Comparison of ENCODE assay signal across 8 cellular contexts in the genomic region with DNA sequence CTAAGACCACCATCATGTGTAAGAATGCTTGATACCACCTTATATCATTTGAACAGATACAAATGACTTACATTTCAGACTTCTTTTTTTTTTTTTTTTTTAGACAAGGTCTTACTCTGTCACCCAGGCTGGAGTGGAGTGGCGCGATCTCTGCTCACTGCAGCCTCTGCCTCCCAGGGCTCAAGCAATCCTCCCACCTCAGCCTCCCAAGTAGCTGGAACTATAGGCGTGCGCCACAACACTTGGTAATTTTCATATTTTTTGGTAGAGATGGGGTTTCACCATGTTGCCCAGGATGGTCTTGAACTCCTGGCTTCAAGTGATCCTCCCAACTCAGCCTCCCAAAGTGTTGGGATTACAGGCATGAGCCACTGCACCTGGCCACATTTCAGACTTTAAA.
DNase-seq lines count a peak whose midpoint lies in the region; ATAC-seq and TF ChIP-seq lines count a peak whose summit lies in the region.
"Not testable (repeated sequence)": the region's sequence is repeated elsewhere in the genome, so short reads cannot be mapped to it uniquely, and the experiment has no call there.

No MANE protein-coding gene starts in this region.

- intact Hi-C loops in right cardiac atrium (cut with DNase I); stomach (cut with DNase I; ENCODE audit: low total_unique reads): not testable (repeated sequence)

- H3K9ac ChIP-seq in KMS-11: peak overlapping the region; percentile 6; the same call in 1 of the 2 replicates

- ATAC-seq in activated naive CD4-positive, alpha-beta T cell treated with anti-CD3 and anti-CD28 coated beads, Interleukin-2, amount 50 U/mL, for 72 hours; right cardiac atrium; natural killer cell treated with Interleukin-12 subunit alpha and Interleukin-12 subunit beta and Interleukin-15 and Interleukin-18, amount 100 ng/mL, for 72 hours: not testable (repeated sequence)

- not testable (repeated sequence) for H3K27me3 Mint-ChIP-seq in activated CD4-positive, alpha-beta T cell treated with anti-CD3 and anti-CD28 coated beads, Interleukin-2, amount 10 ng/mL, durations not matched to agents 7 days and 5 days; natural killer cell treated with Interleukin-12 subunit alpha and Interleukin-12 subunit beta and Interleukin-15 and Interleukin-18, amount 100 ng/mL, for 72 hours

- CTCF ChIA-PET in activated CD4-positive, alpha-beta T cell treated with anti-CD3 and anti-CD28 coated beads, Interleukin-2, amount 10 ng/mL, durations not matched to agents 7 days and 5 days (lab: Charles Lee): interaction anchor here (1.3 to 2.7 kb wide), 3 partner anchors 8 to 138 kb away, joined by 4 to 8 read pairs (median 6); no protein-coding TSS in a partner anchor

- H3K4me3 ChIP-seq in ACC112 (ENCODE audit: low read depth, low read length); KMS-11 (IDR thresholded peaks at IDR 0.05; ENCODE audit: insufficient read depth, low read depth, low read length); coronary artery; right cardiac atrium (ENCODE audit: low read length); stomach: not testable (repeated sequence)

- not testable (repeated sequence) for H3K9me3 ChIP-seq in right cardiac atrium (ENCODE audit: control insufficient read depth, low read length); stomach

- peaks cover 59% of the 10 kb centered on the region for H3K4me1 Mint-ChIP-seq in activated CD4-positive, alpha-beta T cell treated with anti-CD3 and anti-CD28 coated beads, Interleukin-2, amount 10 ng/mL, durations not matched to agents 7 days and 5 days
- H3K4me1 Mint-ChIP-seq in natural killer cell treated with Interleukin-12 subunit alpha and Interleukin-12 subunit beta and Interleukin-15 and Interleukin-18, amount 100 ng/mL, for 72 hours (ENCODE audit: low read depth in 2 of 2): peaks cover 43 to 55% of the 10 kb centered on the region in 2 donors

- peaks cover 62% of the 10 kb centered on the region for H3K79me2 ChIP-seq in ACC112 (ENCODE audit: control insufficient read depth, insufficient read depth, low read length, unreplicated experiment)
- not testable (repeated sequence) for H3K79me2 ChIP-seq in KMS-11 (ENCODE audit: insufficient read depth, low read depth)

- H3K4me1 ChIP-seq in ACC112 (ENCODE audit: control insufficient read depth, insufficient read depth, low read length, unreplicated experiment) (peaks cover 53% of the 10 kb centered on the region), KMS-11 (ENCODE audit: low read depth, poor library complexity, severe bottlenecking) (peaks cover 74% of the 10 kb centered on the region), stomach (peaks cover 0 to 54% (median 29%) of the 10 kb centered on the region in 4 donors)
- not testable (repeated sequence) for H3K4me1 ChIP-seq in right cardiac atrium (ENCODE audit: control insufficient read depth, insufficient read depth, low read length)

- not testable (repeated sequence) for H4K20me1 ChIP-seq in KMS-11 (ENCODE audit: insufficient read depth)

- H3K27ac ChIP-seq in ACC112 (ENCODE audit: low read depth, low read length) (peak overlapping the region; percentile 56), KMS-11 (peak overlapping the region; percentile 81), coronary artery (peak overlapping the region; percentile 43 to 50), right cardiac atrium (ENCODE audit: low read length) (peak overlapping the region; percentile 29), stomach (peak overlapping the region; percentile 14 to 73 (median 54))

- H3K4me3 Mint-ChIP-seq in activated CD4-positive, alpha-beta T cell treated with anti-CD3 and anti-CD28 coated beads, Interleukin-2, amount 10 ng/mL, durations not matched to agents 7 days and 5 days: not testable (repeated sequence)
- H3K4me3 Mint-ChIP-seq in natural killer cell treated with Interleukin-12 subunit alpha and Interleukin-12 subunit beta and Interleukin-15 and Interleukin-18, amount 100 ng/mL, for 72 hours: peak overlapping the region; percentile 80

- POLR2A ChIA-PET in activated CD4-positive, alpha-beta T cell treated with anti-CD3 and anti-CD28 coated beads, Interleukin-2, amount 10 ng/mL, durations not matched to agents 7 days and 5 days (lab: Charles Lee): not testable (repeated sequence)

- TF ChIP-seq POLR2A in stomach (IDR thresholded peaks at IDR 0.05): not testable (repeated sequence)

- 0 out of 2 replicates have a peak, but pooled peaks have one; percentile 9 for TF ChIP-seq CTCF in KMS-11 (conservative IDR thresholded peaks at IDR 0.05; ENCODE audit: low read depth, low read length)
- not testable (repeated sequence) for TF ChIP-seq CTCF in coronary artery (IDR thresholded peaks at IDR 0.05); stomach (IDR thresholded peaks at IDR 0.05)

- not testable (repeated sequence) for H2AFZ ChIP-seq in ACC112 (ENCODE audit: low read length, unreplicated experiment)
- peak overlapping the region; percentile 64 for H2AFZ ChIP-seq in KMS-11 (ENCODE audit: low read depth)

- not testable (repeated sequence) for TF ChIP-seq EP300 in stomach (IDR thresholded peaks at IDR 0.05)

- H3K9me3 Mint-ChIP-seq in activated CD4-positive, alpha-beta T cell treated with anti-CD3 and anti-CD28 coated beads, Interleukin-2, amount 10 ng/mL, durations not matched to agents 7 days and 5 days: peaks cover 13% of the 10 kb centered on the region
- peaks cover 5 to 13% of the 10 kb centered on the region in 2 donors for H3K9me3 Mint-ChIP-seq in activated naive CD4-positive, alpha-beta T cell treated with anti-CD3 and anti-CD28 coated beads, Interleukin-2, amount 50 U/mL, for 72 hours
- H3K9me3 Mint-ChIP-seq in natural killer cell treated with Interleukin-12 subunit alpha and Interleukin-12 subunit beta and Interleukin-15 and Interleukin-18, amount 100 ng/mL, for 72 hours: not testable (repeated sequence)

- peaks cover 47% of the 10 kb centered on the region for H3K36me3 Mint-ChIP-seq in activated CD4-positive, alpha-beta T cell treated with anti-CD3 and anti-CD28 coated beads, Interleukin-2, amount 10 ng/mL, durations not matched to agents 7 days and 5 days (ENCODE audit: low read depth)
- H3K36me3 Mint-ChIP-seq in activated naive CD4-positive, alpha-beta T cell treated with anti-CD3 and anti-CD28 coated beads, Interleukin-2, amount 50 U/mL, for 72 hours: peaks cover 33 to 60% of the 10 kb centered on the region in 2 donors
- H3K36me3 Mint-ChIP-seq in natural killer cell treated with Interleukin-12 subunit alpha and Interleukin-12 subunit beta and Interleukin-15 and Interleukin-18, amount 100 ng/mL, for 72 hours: peaks cover 32% of the 10 kb centered on the region

- DNase-seq in activated CD4-positive, alpha-beta T cell treated with anti-CD3 and anti-CD28 coated beads, Interleukin-2, amount 10 ng/mL, durations not matched to agents 7 days and 5 days; activated naive CD4-positive, alpha-beta T cell treated with anti-CD3 and anti-CD28 coated beads, Interleukin-2, amount 50 U/mL, for 72 hours (ENCODE audit: low spot score in 2 of 2); coronary artery (ENCODE audit: low spot score); right cardiac atrium; natural killer cell treated with Interleukin-12 subunit alpha and Interleukin-12 subunit beta and Interleukin-15 and Interleukin-18, amount 100 ng/mL, for 72 hours (ENCODE audit: low spot score); stomach: not testable (repeated sequence)

- H3K36me3 ChIP-seq in ACC112 (ENCODE audit: insufficient read depth, low read length); KMS-11 (ENCODE audit: insufficient read depth); stomach: not testable (repeated sequence)

- not testable (repeated sequence) for H3K27me3 ChIP-seq in ACC112 (ENCODE audit: insufficient read depth, low read length); KMS-11 (ENCODE audit: insufficient read depth, low read depth); right cardiac atrium (ENCODE audit: control insufficient read depth, insufficient read depth); stomach

- WGBS in right cardiac atrium: 99% methylated on average over 4 of the region's 4 CpGs
- WGBS in stomach, 5 donors: 87 to 100% (median 98%) methylated on average over 4 of the region's 4 CpGs

- H3K4me2 ChIP-seq in KMS-11: peak overlapping the region; percentile 64

- peak overlapping the region; percentile 83 for H3K27ac Mint-ChIP-seq in activated CD4-positive, alpha-beta T cell treated with anti-CD3 and anti-CD28 coated beads, Interleukin-2, amount 10 ng/mL, durations not matched to agents 7 days and 5 days
- peak overlapping the region; percentile 89 to 97 for H3K27ac Mint-ChIP-seq in activated naive CD4-positive, alpha-beta T cell treated with anti-CD3 and anti-CD28 coated beads, Interleukin-2, amount 50 U/mL, for 72 hours
- H3K27ac Mint-ChIP-seq in natural killer cell treated with Interleukin-12 subunit alpha and Interleukin-12 subunit beta and Interleukin-15 and Interleukin-18, amount 100 ng/mL, for 72 hours: peak overlapping the region; percentile 78 to 89

Comparison
In these comparisons a context has a peak if more than half of its experiments do, and no peak if none do; other contexts are left out.
1. H3K27ac ChIP-seq: peak in every context shown above with its lines; median percentile 81 in KMS-11; 56 in ACC112; 54 in stomach; 46 in coronary artery; 29 in right cardiac atrium.